In genomic region chr4:58611012-58611411, GRCh38 we compare ENCODE assay signal across 7 cellular contexts.
"Had no signal": no experiment of that assay in that cellular context is flagged by ENCODE, and none has a peak within 500 bp of the region (broad histone marks: within the 10 kb centered on the region; RNA-seq: fewer than 3 reads in every experiment).

No MANE protein-coding gene starts in this region.

- H3K4me3 ChIP-seq: K562 had no signal

- ATAC-seq: HepG2, K562 had no signal

- H3K9ac ChIP-seq: KMS-11 had no signal

- H3K4me2 ChIP-seq: KMS-11 had no signal

- H3K27ac ChIP-seq: HL-60, KMS-11 had no signal

- DNase-seq: IMR-90, KBM-7, KG1 had no signal
